ENCODE assay signal across 18 cellular contexts in genomic region chrX:100494974-100495373, GRCh38.
"Had no signal": no experiment of that assay in that cellular context is flagged by ENCODE, and none has a peak within 500 bp of the region (broad histone marks: within the 10 kb centered on the region; RNA-seq: fewer than 3 reads in every experiment).

No MANE protein-coding gene starts in this region.

- H3K4me3 Mint-ChIP-seq: endodermal cell; naive thymus-derived CD8-positive, alpha-beta T cell had no signal

- H3K4me1 Mint-ChIP-seq: naive thymus-derived CD8-positive, alpha-beta T cell had no signal

- H3K27ac ChIP-seq: gastrocnemius medialis, neutrophil, testis had no signal

- FAIRE-seq: endothelial cell of umbilical vein, kidney, urothelium cell line had no signal

- H3K36me3 ChIP-seq: gastrocnemius medialis, neutrophil had no signal

- H3K4me1 ChIP-seq: gastrocnemius medialis, testis had no signal

- H3K27ac Mint-ChIP-seq: endodermal cell; naive thymus-derived CD8-positive, alpha-beta T cell had no signal

- DNase-seq: dermis blood vessel endothelial cell; effector CD4-positive, alpha-beta T cell; endodermal cell; gastrocnemius medialis; kidney; left cardiac atrium; left ventricle myocardium superior; mesendoderm; naive thymus-derived CD8-positive, alpha-beta T cell; stimulated activated CD4-positive, alpha-beta T cell treated with anti-CD3 and anti-CD28 coated beads, Interleukin-2, amount 100 ng/mL, for 48 hours; stimulated activated naive CD8-positive, alpha-beta T cell treated with anti-CD3 and anti-CD28 coated beads, Interleukin-15, Interleukin-2, amounts not matched to agents 100 U/mL and 50 U/mL, for 24 hours; testis; trophoblast cell had no signal

- H3K4me3 ChIP-seq: gastrocnemius medialis, lung, testis had no signal

- ATAC-seq: gastrocnemius medialis; left cardiac atrium; left ventricle myocardium superior; naive thymus-derived CD8-positive, alpha-beta T cell; sciatic nerve; stimulated activated naive CD8-positive, alpha-beta T cell treated with anti-CD3 and anti-CD28 coated beads, Interleukin-15, Interleukin-2, amounts not matched to agents 100 U/mL and 50 U/mL, for 24 hours had no signal

- H3K27me3 ChIP-seq: gastrocnemius medialis, neutrophil, testis had no signal

- H3K9me3 ChIP-seq: gastrocnemius medialis, neutrophil, testis had no signal
